25 cellular contexts compared by ENCODE assay signal in genomic region chr2:176099159-176099736, GRCh38. TPM values are rescaled to one million over a fixed set of nuclear protein-coding genes. Genes with fewer than 3 reads are reported as not detected.
DNase-seq lines count a peak whose midpoint lies in the region; ATAC-seq and TF ChIP-seq lines count a peak whose summit lies in the region.
"Had no signal": no experiment of that assay in that cellular context is flagged by ENCODE, and none has a peak within 500 bp of the region (broad histone marks: within the 10 kb centered on the region; RNA-seq: fewer than 3 reads in every experiment).

No MANE protein-coding gene starts in this region.

- H3K79me2 ChIP-seq in hepatocyte, result peaks cover 64% of the 10 kb centered on the region

- H3K4me3 Mint-ChIP-seq in T-helper 17 cell, result no peak overlapping the region
- H3K4me3 Mint-ChIP-seq: activated B cell treated with CpG ODN at 0.5 μM for 24 hours; activated CD4-positive, alpha-beta memory T cell treated with anti-CD3 and anti-CD28 coated beads for 36 hours; activated naive CD8-positive, alpha-beta T cell treated with anti-CD3 and anti-CD28 coated beads for 36 hours; mesothelial cell of epicardium had no signal

- peaks cover 7% of the 10 kb centered on the region for H3K9me3 ChIP-seq in T-helper 17 cell (ENCODE audit: control insufficient read depth, low read length, poor library complexity, severe bottlenecking)
- no peaks in the 10 kb centered on the region for H3K9me3 ChIP-seq in hepatocyte (ENCODE audit: low read depth)
- peaks cover 7 to 8% of the 10 kb centered on the region in 2 donors for H3K9me3 ChIP-seq in neuronal stem cell (replicated peaks in 1 of 2; ENCODE audit: control insufficient read depth in 2 of 2, insufficient read depth in 1 of 2, low read depth in 1 of 2, low read length in 2 of 2)

- H3K27ac ChIP-seq in hepatocyte (peak overlapping the region; percentile 93), neuronal stem cell (replicated peaks; ENCODE audit: low read length) (no peak overlapping the region)
- H3K27ac ChIP-seq: dorsolateral prefrontal cortex, spleen had no signal

- H3K4me1 Mint-ChIP-seq in T-helper 17 cell, result peaks cover 13% of the 10 kb centered on the region

- H4K8ac ChIP-seq in neuronal stem cell (ENCODE audit: low read depth, low read length), result no peak overlapping the region

- H3K4me1 ChIP-seq in hepatocyte (ENCODE audit: insufficient read depth) (no peaks in the 10 kb centered on the region), neuronal stem cell (ENCODE audit: control insufficient read depth in 2 of 2, insufficient read depth in 1 of 2, low read depth in 1 of 2, low read length in 2 of 2) (no peaks in the 10 kb centered on the region)

- H2BK5ac ChIP-seq in neuronal stem cell (ENCODE audit: low read length), result no peak overlapping the region

- H3K18ac ChIP-seq in neuronal stem cell (ENCODE audit: low read length), result no peak overlapping the region

- no peak overlapping the region for H3K4ac ChIP-seq in neuronal stem cell (ENCODE audit: low read length)

- peaks cover 93% of the 10 kb centered on the region for H3K27me3 Mint-ChIP-seq in T-helper 17 cell

- ATAC-seq in T-helper 17 cell (no peak), GM21529 (IDR thresholded peaks at IDR 0.05; ENCODE audit: unreplicated experiment) (no peak)
- ATAC-seq: GM12878 had no signal

- H3K9me2 ChIP-seq in hepatocyte (replicated peaks; ENCODE audit: insufficient read depth), result no peaks in the 10 kb centered on the region

- H3K4me2 ChIP-seq in hepatocyte (peak overlapping the region; percentile 91), neuronal stem cell (ENCODE audit: insufficient read depth, low read length, poor library complexity, severe bottlenecking) (no peak overlapping the region)

- H3K4me3 ChIP-seq in H7 (ENCODE audit: insufficient read depth, low read depth, low read length) (no peak overlapping the region), hepatocyte (peak overlapping the region; percentile 20), neuronal stem cell (ENCODE audit: low read length in 2 of 2) (no peak overlapping the region)
- H3K4me3 ChIP-seq: dorsolateral prefrontal cortex, GM12878 had no signal

- no peak overlapping the region for H4K91ac ChIP-seq in neuronal stem cell (ENCODE audit: low read depth, low read length, poor library complexity)

- DNase-seq in H7 (peak; percentile 50), T-helper 17 cell (no peak), hepatocyte (ENCODE audit: low spot score) (no peak), DMS114 treated with DMSO at 0.1 percent for 48 hours (lab: John Stamatoyannopoulos, UW; ENCODE audit: unreplicated experiment) (no peak), neuronal stem cell (ENCODE audit: low spot score) (no peak)
- peak; percentile 22 for DNase-seq in stimulated activated CD8-positive, alpha-beta memory T cell treated with anti-CD3 and anti-CD28 coated beads, Interleukin-4, amount 100 ng/mL, for 48 hours
- DNase-seq: activated B cell treated with CpG ODN at 0.5 μM for 24 hours; activated CD4-positive, alpha-beta memory T cell treated with anti-CD3 and anti-CD28 coated beads for 36 hours; activated naive CD8-positive, alpha-beta T cell treated with anti-CD3 and anti-CD28 coated beads for 36 hours; central memory CD4-positive, alpha-beta T cell; dorsolateral prefrontal cortex; naive B cell; NCI-H2029 treated with DMSO at 0.1 percent for 48 hours; NCI-H345; SIG-M5; spleen; SW 1271 had no signal

- H3K23ac ChIP-seq in neuronal stem cell (ENCODE audit: low read depth, low read length, poor library complexity), result no peak overlapping the region

- H2BK15ac ChIP-seq in neuronal stem cell (ENCODE audit: low read length), result no peak overlapping the region

- H2AK5ac ChIP-seq in neuronal stem cell (ENCODE audit: low read depth, low read length), result no peak overlapping the region

- no peak overlapping the region for H2BK12ac ChIP-seq in neuronal stem cell (ENCODE audit: low read length)

- H3K36me3 Mint-ChIP-seq in T-helper 17 cell (ENCODE audit: low read depth), result peaks cover 2% of the 10 kb centered on the region
- H3K36me3 Mint-ChIP-seq: activated CD4-positive, alpha-beta memory T cell treated with anti-CD3 and anti-CD28 coated beads for 36 hours; activated naive CD8-positive, alpha-beta T cell treated with anti-CD3 and anti-CD28 coated beads for 36 hours; mesothelial cell of epicardium had no signal

- no peak overlapping the region for H2BK120ac ChIP-seq in neuronal stem cell (ENCODE audit: low read depth, low read length)

- H3K27me3 ChIP-seq in H7 (ENCODE audit: control insufficient read depth, insufficient read depth, low read length) (peaks cover 97% of the 10 kb centered on the region), hepatocyte (peaks cover 99% of the 10 kb centered on the region), neuronal stem cell (ENCODE audit: control insufficient read depth in 3 of 3, insufficient read depth in 3 of 3, low read depth in 1 of 3, low read length in 3 of 3) (peaks cover 69 to 100% (median 93%) of the 10 kb centered on the region in 3 experiments)

- TF ChIP-seq CTCF in hepatocyte (IDR thresholded peaks at IDR 0.05; ENCODE audit: poor library complexity), result no peak

- no peak overlapping the region for H3K9ac ChIP-seq in neuronal stem cell (ENCODE audit: low read depth, low read length, poor library complexity)

- no peaks in the 10 kb centered on the region for H3K36me3 ChIP-seq in H7 (replicated peaks; ENCODE audit: control insufficient read depth, insufficient read depth, low read length)
- H3K36me3 ChIP-seq in hepatocyte (replicated peaks; ENCODE audit: insufficient read depth, low read depth), result no peaks in the 10 kb centered on the region
- H3K36me3 ChIP-seq in neuronal stem cell (replicated peaks in 1 of 2; ENCODE audit: control insufficient read depth in 2 of 2, insufficient read depth in 2 of 2, low read length in 2 of 2), result no peaks in the 10 kb centered on the region
- H3K36me3 ChIP-seq: spleen had no signal

- H4K20me1 ChIP-seq in hepatocyte (ENCODE audit: insufficient read depth, poor library complexity, severe bottlenecking), result peaks cover 6% of the 10 kb centered on the region

- no peak overlapping the region for H3K14ac ChIP-seq in neuronal stem cell (ENCODE audit: low read length)

- WGBS in hepatocyte (ENCODE audit: low lambda C conversion rate, missing lambda C conversion rate), result 11% methylated on average over 31 of the region's 31 CpGs
- WGBS in neuronal stem cell (ENCODE audit: extremely low coverage in 2 of 2, insufficient read length in 2 of 2, insufficient replicate concordance in 1 of 2), 2 donors, result no CpG with 5 or more reads among the region's 31 CpGs

- no peaks in the 10 kb centered on the region for H3K79me1 ChIP-seq in neuronal stem cell (ENCODE audit: low read depth, low read length)

- H2AFZ ChIP-seq in hepatocyte (no peak overlapping the region), neuronal stem cell (ENCODE audit: low read length) (no peak overlapping the region)

- H3K27ac Mint-ChIP-seq in T-helper 17 cell, result peak overlapping the region; percentile 53
- H3K27ac Mint-ChIP-seq: activated B cell treated with CpG ODN at 0.5 μM for 24 hours; activated CD4-positive, alpha-beta memory T cell treated with anti-CD3 and anti-CD28 coated beads for 36 hours; activated naive CD8-positive, alpha-beta T cell treated with anti-CD3 and anti-CD28 coated beads for 36 hours; mesothelial cell of epicardium had no signal

RNA-seq across cellular contexts. Expression of gene HOXD12, which starts 0.3 kb away (rescaled TPM):
- total RNA-seq in H7 (2014; rRNA removed; shearing (Covaris generic)), result not detected in 2 replicates
- total RNA-seq in T-helper 17 cell (not detected), hepatocyte (17.9 and 29.0 TPM in 2 replicates)
- 3.1 and 3.3 TPM in 2 replicates for polyA plus RNA-seq in hepatocyte
- polyA plus RNA-seq in neuronal stem cell (2013, experiment 1 of 2), result not detected
- polyA plus RNA-seq in neuronal stem cell (2013, experiment 2 of 2), result not detected
- total RNA-seq: activated B cell treated with CpG ODN at 0.5 μM for 24 hours; activated CD4-positive, alpha-beta memory T cell treated with anti-CD3 and anti-CD28 coated beads for 36 hours; activated naive CD8-positive, alpha-beta T cell treated with anti-CD3 and anti-CD28 coated beads for 36 hours; dorsolateral prefrontal cortex; GM12878; liver; osteocyte; spleen; ureter had no signal
- polyA plus RNA-seq: CD14-positive monocyte, GM12878, liver, spleen had no signal

RNA-seq across cellular contexts. Expression of gene HOXD13, which starts 6.7 kb away (rescaled TPM):
- total RNA-seq in H7 (2014; rRNA removed; shearing (Covaris generic)), result 0.07 TPM in 1 of 2 replicates, not detected in the other
- not detected for total RNA-seq in T-helper 17 cell
- 33.9 and 37.2 TPM in 2 replicates for total RNA-seq in hepatocyte
- polyA plus RNA-seq in hepatocyte, result 19.3 and 24.7 TPM in 2 replicates
- 0.03 TPM for polyA plus RNA-seq in neuronal stem cell (2013, experiment 1 of 2)
- polyA plus RNA-seq in neuronal stem cell (2013, experiment 2 of 2), result 0.03 TPM
- total RNA-seq: activated B cell treated with CpG ODN at 0.5 μM for 24 hours; activated CD4-positive, alpha-beta memory T cell treated with anti-CD3 and anti-CD28 coated beads for 36 hours; activated naive CD8-positive, alpha-beta T cell treated with anti-CD3 and anti-CD28 coated beads for 36 hours; dorsolateral prefrontal cortex; GM12878; liver; osteocyte; spleen; ureter had no signal
- polyA plus RNA-seq: CD14-positive monocyte, GM12878, liver, spleen had no signal

RNA-seq across cellular contexts. Expression of gene HOXD11, which starts 7.8 kb away (rescaled TPM):
- total RNA-seq in H7 (2014; rRNA removed; shearing (Covaris generic)), result 0.22 TPM in 1 of 2 replicates, not detected in the other
- total RNA-seq in T-helper 17 cell, result not detected
- 5.7 and 6.3 TPM in 2 replicates for total RNA-seq in hepatocyte
- 9.9 and 11.5 TPM in 2 replicates for polyA plus RNA-seq in hepatocyte
- polyA plus RNA-seq in neuronal stem cell (2013, experiment 1 of 2), result not detected
- not detected for polyA plus RNA-seq in neuronal stem cell (2013, experiment 2 of 2)
- total RNA-seq: activated B cell treated with CpG ODN at 0.5 μM for 24 hours; activated CD4-positive, alpha-beta memory T cell treated with anti-CD3 and anti-CD28 coated beads for 36 hours; activated naive CD8-positive, alpha-beta T cell treated with anti-CD3 and anti-CD28 coated beads for 36 hours; dorsolateral prefrontal cortex; GM12878; liver; osteocyte; spleen had no signal
- polyA plus RNA-seq: CD14-positive monocyte, GM12878, liver, spleen had no signal

RNA-seq across cellular contexts. Expression of gene EVX2, which starts 15.5 kb away (rescaled TPM):
- not detected in 2 replicates for total RNA-seq in H7 (2014; rRNA removed; shearing (Covaris generic))
- total RNA-seq in T-helper 17 cell, result not detected
- total RNA-seq in hepatocyte, result 3.5 and 3.7 TPM in 2 replicates
- polyA plus RNA-seq in hepatocyte, result 1.3 and 1.7 TPM in 2 replicates
- not detected for polyA plus RNA-seq in neuronal stem cell (2013, experiment 1 of 2)
- polyA plus RNA-seq in neuronal stem cell (2013, experiment 2 of 2), result not detected
- total RNA-seq: activated B cell treated with CpG ODN at 0.5 μM for 24 hours; activated CD4-positive, alpha-beta memory T cell treated with anti-CD3 and anti-CD28 coated beads for 36 hours; activated naive CD8-positive, alpha-beta T cell treated with anti-CD3 and anti-CD28 coated beads for 36 hours; GM12878; liver; M059J; mesothelial cell of epicardium; osteocyte; spleen; ureter had no signal
- polyA plus RNA-seq: CD14-positive monocyte, GM12878, liver, spleen had no signal

RNA-seq across cellular contexts. Expression of gene HOXD10, which starts 17.3 kb away (rescaled TPM):
- total RNA-seq in H7 (2014; rRNA removed; shearing (Covaris generic)), result 0.03 TPM in 1 of 2 replicates, not detected in the other
- total RNA-seq in T-helper 17 cell (not detected), hepatocyte (8.5 and 11.7 TPM in 2 replicates)
- polyA plus RNA-seq in hepatocyte, result 5.1 and 9.9 TPM in 2 replicates
- not detected for polyA plus RNA-seq in neuronal stem cell (2013, experiment 1 of 2)
- not detected for polyA plus RNA-seq in neuronal stem cell (2013, experiment 2 of 2)
- total RNA-seq: activated B cell treated with CpG ODN at 0.5 μM for 24 hours; activated CD4-positive, alpha-beta memory T cell treated with anti-CD3 and anti-CD28 coated beads for 36 hours; activated naive CD8-positive, alpha-beta T cell treated with anti-CD3 and anti-CD28 coated beads for 36 hours; GM12878; liver; osteocyte; spleen had no signal
- polyA plus RNA-seq: CD14-positive monocyte, GM12878, liver had no signal

Comparison
In these comparisons a context has a peak if more than half of its experiments do, and no peak if none do; other contexts are left out.
1. DNase-seq: peak in H7 (single experiment) and stimulated activated CD8-positive, alpha-beta memory T cell treated with anti-CD3 and anti-CD28 coated beads, Interleukin-4, amount 100 ng/mL, for 48 hours (single experiment); none in T-helper 17 cell (0 of 3), hepatocyte (single experiment), DMS114 treated with DMSO at 0.1 percent for 48 hours (single experiment) and neuronal stem cell (single experiment).
2. RNA of gene HOXD12, which starts 0.3 kb away (total RNA-seq): 17.9 to 29.0 TPM in hepatocyte; not detected in H7 and not detected in T-helper 17 cell; every median in the first group is over 10 times any median in the second.
3. RNA of gene HOXD13, which starts 6.7 kb away (total RNA-seq): 33.9 to 37.2 TPM in hepatocyte; 0.07 TPM in H7 and not detected in T-helper 17 cell; every median in the first group is over 10 times any median in the second.